32 cellular contexts compared by ENCODE assay signal in the genomic region with DNA sequence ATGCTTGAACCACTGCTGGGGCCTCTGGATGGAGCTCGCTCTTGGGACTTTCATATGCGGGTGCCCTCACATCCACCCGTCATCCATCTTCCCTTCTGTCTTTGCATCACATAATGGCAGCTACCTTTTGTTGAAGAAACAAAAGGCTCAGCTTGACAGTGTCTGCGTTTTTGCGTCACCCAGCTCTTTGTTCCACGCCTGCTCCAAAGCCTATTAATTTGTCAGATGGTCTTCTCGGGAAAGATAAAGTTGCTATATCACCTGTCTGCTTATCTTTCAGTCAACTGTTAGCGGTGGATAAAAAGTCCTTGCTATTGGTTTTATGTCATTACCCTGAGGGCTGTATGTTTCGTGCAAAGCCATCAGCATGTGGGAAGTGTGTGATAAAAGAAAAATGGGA. TPM values are rescaled to one million over a fixed set of nuclear protein-coding genes. Genes with fewer than 3 reads are reported as not detected.
"Had no signal": no experiment of that assay in that cellular context is flagged by ENCODE, and none has a peak within 500 bp of the region (broad histone marks: within the 10 kb centered on the region; RNA-seq: fewer than 3 reads in every experiment).

No MANE protein-coding gene starts in this region.

- H3K9me3 Mint-ChIP-seq: activated naive CD4-positive, alpha-beta T cell treated with anti-CD3 and anti-CD28 coated beads, Interleukin-2, amount 10 ng/mL, durations not matched to agents 7 days and 5 days; activated naive CD8-positive, alpha-beta T cell treated with anti-CD3 and anti-CD28 coated beads, Interleukin-2, amount 10 ng/mL, durations not matched to agents 7 days and 5 days; activated T-helper 1 cell treated with anti-CD3 and anti-CD28 coated beads, Interleukin-12 subunit alpha, Interleukin-12 subunit beta, Interleukin-2, Interleukin-4 antibody, amounts not matched to agents 30 ng/mL and 10 ng/mL and 1 ng/mL, durations not matched to agents 14 hours and 24 hours and 36 hours; brain; effector memory CD8-positive, alpha-beta T cell; naive B cell; nephron progenitor cell had no signal

- H3K36me3 Mint-ChIP-seq: activated naive CD4-positive, alpha-beta T cell treated with anti-CD3 and anti-CD28 coated beads, Interleukin-2, amount 10 ng/mL, durations not matched to agents 7 days and 5 days; activated naive CD8-positive, alpha-beta T cell treated with anti-CD3 and anti-CD28 coated beads, Interleukin-2, amount 10 ng/mL, durations not matched to agents 7 days and 5 days; brain; naive B cell had no signal

- H3K4me3 ChIP-seq: ascending aorta, cardiac muscle cell, colonic mucosa, dorsolateral prefrontal cortex, tibial nerve, uterus had no signal

- H3K9me3 ChIP-seq: ascending aorta, colonic mucosa, tibial nerve, uterus had no signal

- H3K27me3 Mint-ChIP-seq: brain had no signal

- H3K27ac Mint-ChIP-seq: activated naive CD4-positive, alpha-beta T cell treated with anti-CD3 and anti-CD28 coated beads, Interleukin-2, amount 10 ng/mL, durations not matched to agents 7 days and 5 days; activated naive CD8-positive, alpha-beta T cell treated with anti-CD3 and anti-CD28 coated beads, Interleukin-2, amount 10 ng/mL, durations not matched to agents 7 days and 5 days; activated T-helper 1 cell treated with anti-CD3 and anti-CD28 coated beads, Interleukin-12 subunit alpha, Interleukin-12 subunit beta, Interleukin-2, Interleukin-4 antibody, amounts not matched to agents 30 ng/mL and 10 ng/mL and 1 ng/mL, durations not matched to agents 14 hours and 24 hours and 36 hours; effector memory CD8-positive, alpha-beta T cell; naive B cell; nephron progenitor cell had no signal

- DNase-seq: activated CD4-positive, alpha-beta T cell treated with anti-CD3 and anti-CD28 coated beads for 48 hours; activated CD4-positive, alpha-beta T cell treated with anti-CD3 and anti-CD28 coated beads, Interleukin-2, amount 50 U/mL, for 48 hours; activated CD8-positive, alpha-beta memory T cell treated with anti-CD3 and anti-CD28 coated beads, Interleukin-2, amount 50 U/mL, for 4 hours; activated gamma-delta T cell; activated naive CD4-positive, alpha-beta T cell treated with anti-CD3 and anti-CD28 coated beads, Interleukin-2, amount 10 ng/mL, durations not matched to agents 7 days and 5 days; activated naive CD8-positive, alpha-beta T cell treated with anti-CD3 and anti-CD28 coated beads, Interleukin-2, amount 10 ng/mL, durations not matched to agents 7 days and 5 days; activated T-cell treated with anti-CD3 and anti-CD28 coated beads, Interleukin-2, amount 50 U/mL, for 1 hour; cerebellar nuclear complex; colonic mucosa; dorsolateral prefrontal cortex; effector memory CD8-positive, alpha-beta T cell; foreskin fibroblast; head of caudate nucleus; hippocampal formation; left cardiac atrium; left ventricle myocardium superior; naive B cell; nephron progenitor cell; right cardiac atrium; stimulated activated CD4-positive, alpha-beta T cell treated with anti-CD3 and anti-CD28 coated beads, Interleukin-2, amount 100 ng/mL, for 48 hours; stimulated activated naive CD4-positive, alpha-beta T cell treated with Interleukin-2 at 50 U/mL for 16 hours; T1000; uterus; WERI-Rb-1 had no signal

- H3K4me3 Mint-ChIP-seq: activated naive CD4-positive, alpha-beta T cell treated with anti-CD3 and anti-CD28 coated beads, Interleukin-2, amount 10 ng/mL, durations not matched to agents 7 days and 5 days; activated naive CD8-positive, alpha-beta T cell treated with anti-CD3 and anti-CD28 coated beads, Interleukin-2, amount 10 ng/mL, durations not matched to agents 7 days and 5 days; activated T-helper 1 cell treated with anti-CD3 and anti-CD28 coated beads, Interleukin-12 subunit alpha, Interleukin-12 subunit beta, Interleukin-2, Interleukin-4 antibody, amounts not matched to agents 30 ng/mL and 10 ng/mL and 1 ng/mL, durations not matched to agents 14 hours and 24 hours and 36 hours; brain; effector memory CD8-positive, alpha-beta T cell; nephron progenitor cell had no signal

- H3K27ac ChIP-seq: ascending aorta, cardiac muscle cell, colonic mucosa, dorsolateral prefrontal cortex, tibial nerve, uterus, WERI-Rb-1 had no signal

- H3K27me3 ChIP-seq: ascending aorta, cardiac muscle cell, colonic mucosa, dorsolateral prefrontal cortex, tibial nerve, uterus had no signal

- H3K4me1 Mint-ChIP-seq: activated naive CD4-positive, alpha-beta T cell treated with anti-CD3 and anti-CD28 coated beads, Interleukin-2, amount 10 ng/mL, durations not matched to agents 7 days and 5 days; activated naive CD8-positive, alpha-beta T cell treated with anti-CD3 and anti-CD28 coated beads, Interleukin-2, amount 10 ng/mL, durations not matched to agents 7 days and 5 days; naive B cell; nephron progenitor cell had no signal

- H3K36me3 ChIP-seq: ascending aorta, cardiac muscle cell, colonic mucosa, tibial nerve, uterus, WERI-Rb-1 had no signal

RNA-seq across cellular contexts. Expression of gene BCO1, which starts 18.1 kb away (rescaled TPM):
- total RNA-seq: activated CD8-positive, alpha-beta memory T cell treated with anti-CD3 and anti-CD28 coated beads for 36 hours; activated naive CD8-positive, alpha-beta T cell treated with anti-CD3 and anti-CD28 coated beads, Interleukin-2, amount 10 ng/mL, durations not matched to agents 7 days and 5 days; activated T-helper 1 cell treated with anti-CD3 and anti-CD28 coated beads, Interleukin-12 subunit alpha, Interleukin-12 subunit beta, Interleukin-2, Interleukin-4 antibody, amounts not matched to agents 30 ng/mL and 10 ng/mL and 1 ng/mL, durations not matched to agents 14 hours and 24 hours and 36 hours; ascending aorta; cardiac muscle cell; left ventricle myocardium superior; lung microvascular endothelial cell; right cardiac atrium; temporal lobe; tibial nerve had no signal
- polyA plus RNA-seq: cardiac muscle cell, right cardiac atrium had no signal
